Comparison of ENCODE assay signal across 8 cellular contexts in the genomic region with DNA sequence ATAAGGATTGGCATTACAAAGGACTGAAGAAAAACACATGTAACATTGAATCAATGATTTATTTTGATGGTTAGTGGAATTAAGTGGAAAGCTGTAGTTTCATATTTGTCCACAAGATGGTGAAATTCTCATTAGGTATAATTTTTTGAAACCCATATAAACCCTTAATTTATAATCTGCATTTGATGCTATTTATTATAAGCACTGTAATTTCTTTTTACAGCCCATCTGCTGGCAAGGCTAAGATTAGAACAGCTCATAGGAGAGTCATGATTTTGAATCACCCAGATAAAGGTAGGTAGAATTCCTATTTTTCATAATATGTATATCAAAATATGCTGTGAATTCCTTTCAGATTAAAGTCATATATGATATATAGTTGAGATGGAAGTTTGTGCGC.
A peak's percentile ranks its signal among the peaks of the same experiment; 100 is the strongest.
DNase-seq lines count a peak whose midpoint lies in the region; ATAC-seq and FAIRE-seq lines count a peak whose summit lies in the region.

No MANE protein-coding gene starts in this region.

- CTCF ChIA-PET in activated naive CD4-positive, alpha-beta T cell treated with anti-CD3 and anti-CD28 coated beads, Interleukin-2, amount 10 ng/mL, durations not matched to agents 7 days and 5 days (lab: Charles Lee): interaction anchor here (0.8 to 1.6 kb wide), 9 partner anchors 9 to 719 kb away, joined by 3 to 5 read pairs (median 3); no protein-coding TSS in a partner anchor

- intact Hi-C loops in left colon (cut with DNase I, micrococcal nuclease): loop anchor here in 1 of 2 donors (10.0 kb wide), 1 partner anchor 719 kb away; no protein-coding TSS in a partner anchor

- H3K9me3 Mint-ChIP-seq in activated naive CD4-positive, alpha-beta T cell treated with anti-CD3 and anti-CD28 coated beads, Interleukin-2, amount 10 ng/mL, durations not matched to agents 7 days and 5 days: no peaks in the 10 kb centered on the region

- H3K4me3 Mint-ChIP-seq in activated naive CD4-positive, alpha-beta T cell treated with anti-CD3 and anti-CD28 coated beads, Interleukin-2, amount 10 ng/mL, durations not matched to agents 7 days and 5 days: no peak overlapping the region

- peaks cover 25% of the 10 kb centered on the region for H3K36me3 Mint-ChIP-seq in activated naive CD4-positive, alpha-beta T cell treated with anti-CD3 and anti-CD28 coated beads, Interleukin-2, amount 10 ng/mL, durations not matched to agents 7 days and 5 days

- peak; percentile 94 for FAIRE-seq in endometrium (lab: Jason Lieb, UNC)

- H3K27ac Mint-ChIP-seq in activated naive CD4-positive, alpha-beta T cell treated with anti-CD3 and anti-CD28 coated beads, Interleukin-2, amount 10 ng/mL, durations not matched to agents 7 days and 5 days: no peak overlapping the region

- ATAC-seq in left colon (no peak), HG02885 (IDR thresholded peaks at IDR 0.05; ENCODE audit: poor library complexity, unreplicated experiment) (no peak)

- no peaks in the 10 kb centered on the region for H3K27me3 Mint-ChIP-seq in activated naive CD4-positive, alpha-beta T cell treated with anti-CD3 and anti-CD28 coated beads, Interleukin-2, amount 10 ng/mL, durations not matched to agents 7 days and 5 days

- H3K4me1 Mint-ChIP-seq in activated naive CD4-positive, alpha-beta T cell treated with anti-CD3 and anti-CD28 coated beads, Interleukin-2, amount 10 ng/mL, durations not matched to agents 7 days and 5 days: peaks cover 7% of the 10 kb centered on the region

- DNase-seq in NCI-H2107 treated with DMSO at 0.1 percent for 48 hours (lab: John Stamatoyannopoulos, UW; ENCODE audit: unreplicated experiment) (peak; percentile 48), NCI-H2107 (lab: John Stamatoyannopoulos, UW) (no peak), NCI-H446 treated with DMSO at 0.1 percent for 48 hours (lab: John Stamatoyannopoulos, UW) (peak; percentile 68), putamen (ENCODE audit: low spot score) (peak; percentile 16), left colon (no peak)
- DNase-seq in activated naive CD4-positive, alpha-beta T cell treated with anti-CD3 and anti-CD28 coated beads, Interleukin-2, amount 10 ng/mL, durations not matched to agents 7 days and 5 days: no peak

Comparison
In these comparisons a context has a peak if more than half of its experiments do, and no peak if none do; other contexts are left out.
1. DNase-seq: peak in NCI-H2107 treated with DMSO at 0.1 percent for 48 hours (single experiment), NCI-H446 treated with DMSO at 0.1 percent for 48 hours (single experiment) and putamen (single experiment); none in NCI-H2107 (single experiment), activated naive CD4-positive, alpha-beta T cell treated with anti-CD3 and anti-CD28 coated beads, Interleukin-2, amount 10 ng/mL, durations not matched to agents 7 days and 5 days (single experiment) and left colon (0 of 2).